In genomic region chr5:59772206-59772605, GRCh38 we compare ENCODE assay signal across 19 cellular contexts.
DNase-seq lines count a peak whose midpoint lies in the region; ATAC-seq and TF ChIP-seq lines count a peak whose summit lies in the region.
"Had no signal": no experiment of that assay in that cellular context is flagged by ENCODE, and none has a peak within 500 bp of the region (broad histone marks: within the 10 kb centered on the region; RNA-seq: fewer than 3 reads in every experiment).

No MANE protein-coding gene starts in this region.

- peaks cover 38% of the 10 kb centered on the region for H3K4me1 ChIP-seq in RWPE2 (ENCODE audit: insufficient read depth, poor library complexity, severe bottlenecking)
- H3K4me1 ChIP-seq in foreskin keratinocyte: peaks cover 25% of the 10 kb centered on the region
- H3K4me1 ChIP-seq in trophoblast cell (ENCODE audit: control insufficient read depth in 1 of 2, insufficient read depth in 2 of 2, low read length in 2 of 2): no peaks in the 10 kb centered on the region
- H3K4me1 ChIP-seq: BE2C, HAP-1 had no signal

- H3K27ac ChIP-seq in RWPE2 (ENCODE audit: poor library complexity, severe bottlenecking) (peak overlapping the region; percentile 70), foreskin keratinocyte (peak overlapping the region; percentile 43), trophoblast cell (ENCODE audit: low read depth, low read length) (peak overlapping the region; percentile 34)
- H3K27ac ChIP-seq: 22Rv1; BLaER1 treated with 17β-estradiol and CSF1 and Interleukin-3, amounts not matched to agents 10 nM and 100 nM had no signal

- no CpG with 5 or more reads among the region's 2 CpGs for WGBS in trophoblast cell (ENCODE audit: extremely low coverage, insufficient coverage, insufficient read length)

- H3K4me2 ChIP-seq in trophoblast cell (ENCODE audit: low read length): no peak overlapping the region
- H3K4me2 ChIP-seq: BLaER1 treated with 17β-estradiol and CSF1 and Interleukin-3, amounts not matched to agents 10 nM and 100 nM had no signal

- H3K4me3 ChIP-seq in RWPE2 (ENCODE audit: severe bottlenecking) (no peak overlapping the region), trophoblast cell (ENCODE audit: low read depth, low read length) (no peak overlapping the region)
- H3K4me3 ChIP-seq: BLaER1 treated with 17β-estradiol and CSF1 and Interleukin-3, amounts not matched to agents 10 nM and 100 nM; HAP-1 had no signal

- no peak overlapping the region for H2AK5ac ChIP-seq in trophoblast cell (ENCODE audit: low read length)

- no peak overlapping the region for H4K91ac ChIP-seq in trophoblast cell (ENCODE audit: low read depth, low read length)

- H3K23ac ChIP-seq in trophoblast cell (ENCODE audit: low read length): no peak overlapping the region

- H3K27ac Mint-ChIP-seq in activated T-cell treated with anti-CD3 and anti-CD28 coated beads, Interleukin-2, amount 50 U/mL, for 72 hours: peak overlapping the region; percentile 46
- H3K27ac Mint-ChIP-seq: CD4-positive, alpha-beta memory T cell had no signal

- ATAC-seq in activated T-cell treated with anti-CD3 and anti-CD28 coated beads, Interleukin-2, amount 50 U/mL, for 72 hours (replicated peaks in 1 of 2): no peak
- no peak for ATAC-seq in RWPE2 (ENCODE audit: low read depth)
- ATAC-seq in foreskin keratinocyte: no peak
- ATAC-seq in HG03521 (IDR thresholded peaks at IDR 0.05; ENCODE audit: unreplicated experiment): no peak
- no peak for ATAC-seq in HG02885 (IDR thresholded peaks at IDR 0.05; ENCODE audit: poor library complexity, unreplicated experiment)

- no peak overlapping the region for H4K12ac ChIP-seq in trophoblast cell (ENCODE audit: low read depth, low read length)

- H4K8ac ChIP-seq in trophoblast cell (ENCODE audit: low read depth, low read length): no peak overlapping the region

- H2BK5ac ChIP-seq in trophoblast cell (ENCODE audit: low read depth, low read length, poor library complexity): no peak overlapping the region

- H3K27me3 ChIP-seq in RWPE2 (ENCODE audit: insufficient read depth, poor library complexity, severe bottlenecking): no peaks in the 10 kb centered on the region
- H3K27me3 ChIP-seq in foreskin keratinocyte: no peaks in the 10 kb centered on the region
- H3K27me3 ChIP-seq in trophoblast cell (ENCODE audit: insufficient read depth, low read length): no peaks in the 10 kb centered on the region
- H3K27me3 ChIP-seq: BE2C had no signal

- no peak for TF ChIP-seq CTCF in RWPE2 (IDR thresholded peaks at IDR 0.05; ENCODE audit: poor library complexity, severe bottlenecking)
- no peak for TF ChIP-seq CTCF in foreskin keratinocyte (conservative IDR thresholded peaks at IDR 0.05)

- peaks cover 15% of the 10 kb centered on the region for H3K4me1 Mint-ChIP-seq in activated T-cell treated with anti-CD3 and anti-CD28 coated beads, Interleukin-2, amount 50 U/mL, for 72 hours (ENCODE audit: low read depth)

- H3K36me3 ChIP-seq in RWPE2 (ENCODE audit: low read depth): no peaks in the 10 kb centered on the region
- no peaks in the 10 kb centered on the region for H3K36me3 ChIP-seq in trophoblast cell (ENCODE audit: control insufficient read depth in 1 of 2, insufficient read depth in 2 of 2, low read length in 2 of 2)
- H3K36me3 ChIP-seq: BE2C; BLaER1 treated with 17β-estradiol and CSF1 and Interleukin-3, amounts not matched to agents 10 nM and 100 nM; HAP-1 had no signal

- H3K9me3 ChIP-seq in RWPE2 (ENCODE audit: severe bottlenecking): no peaks in the 10 kb centered on the region
- no peaks in the 10 kb centered on the region for H3K9me3 ChIP-seq in trophoblast cell (ENCODE audit: insufficient read depth, low read depth, low read length)
- H3K9me3 ChIP-seq: BE2C; BLaER1 treated with 17β-estradiol and CSF1 and Interleukin-3, amounts not matched to agents 10 nM and 100 nM; Caco-2; HAP-1 had no signal

- H3K79me1 ChIP-seq in trophoblast cell (ENCODE audit: low read length): no peaks in the 10 kb centered on the region

- no peaks in the 10 kb centered on the region for H3K36me3 Mint-ChIP-seq in activated T-cell treated with anti-CD3 and anti-CD28 coated beads, Interleukin-2, amount 50 U/mL, for 72 hours (ENCODE audit: insufficient read depth in 2 of 2)
- H3K36me3 Mint-ChIP-seq: CD4-positive, alpha-beta memory T cell had no signal

- no peak overlapping the region for H3K4ac ChIP-seq in trophoblast cell (ENCODE audit: low read depth, low read length)

- peaks cover 31% of the 10 kb centered on the region for H3K27me3 Mint-ChIP-seq in activated T-cell treated with anti-CD3 and anti-CD28 coated beads, Interleukin-2, amount 50 U/mL, for 72 hours (ENCODE audit: low read depth)

- H3K9ac ChIP-seq in trophoblast cell (ENCODE audit: low read length): no peak overlapping the region
- H3K9ac ChIP-seq: BLaER1 treated with 17β-estradiol and CSF1 and Interleukin-3, amounts not matched to agents 10 nM and 100 nM had no signal

- H2AFZ ChIP-seq in trophoblast cell (ENCODE audit: insufficient read depth, low read length, poor library complexity): no peak overlapping the region

- no peak overlapping the region for H2BK120ac ChIP-seq in trophoblast cell (ENCODE audit: insufficient read depth, low read length, poor library complexity)

- no peak overlapping the region for H3K4me3 Mint-ChIP-seq in activated T-cell treated with anti-CD3 and anti-CD28 coated beads, Interleukin-2, amount 50 U/mL, for 72 hours
- H3K4me3 Mint-ChIP-seq: CD4-positive, alpha-beta memory T cell had no signal

- H3K18ac ChIP-seq in trophoblast cell (ENCODE audit: low read length): no peak overlapping the region

- no peak for DNase-seq in activated T-cell treated with anti-CD3 and anti-CD28 coated beads, Interleukin-2, amount 50 U/mL, for 72 hours
- DNase-seq in activated T-cell treated with anti-CD3 and anti-CD28 coated beads, Interleukin-2, amount 50 U/mL, for 48 hours: no peak
- DNase-seq in RWPE2 (ENCODE audit: low spot score) (no peak), foreskin keratinocyte (no peak), trophoblast cell (peak in 1 of 2 donors; percentile 27)
- DNase-seq in activated effector memory CD4-positive, alpha-beta T cell treated with anti-CD3 and anti-CD28 coated beads, Interleukin-2, amount 50 U/mL, for 16 hours: no peak
- DNase-seq: ACHN; AML-193; BE2C; Caco-2; CD4-positive, alpha-beta memory T cell; DMS153; DND-41; GOT3 had no signal

- no peaks in the 10 kb centered on the region for H3K9me3 Mint-ChIP-seq in activated T-cell treated with anti-CD3 and anti-CD28 coated beads, Interleukin-2, amount 50 U/mL, for 72 hours

- H3K14ac ChIP-seq in trophoblast cell (ENCODE audit: low read length): no peak overlapping the region

- H3K79me2 ChIP-seq in trophoblast cell (ENCODE audit: control insufficient read depth, insufficient read depth, low read length, poor library complexity): no peaks in the 10 kb centered on the region

- no peak overlapping the region for H2BK12ac ChIP-seq in trophoblast cell (ENCODE audit: low read length)
